In the genomic region with DNA sequence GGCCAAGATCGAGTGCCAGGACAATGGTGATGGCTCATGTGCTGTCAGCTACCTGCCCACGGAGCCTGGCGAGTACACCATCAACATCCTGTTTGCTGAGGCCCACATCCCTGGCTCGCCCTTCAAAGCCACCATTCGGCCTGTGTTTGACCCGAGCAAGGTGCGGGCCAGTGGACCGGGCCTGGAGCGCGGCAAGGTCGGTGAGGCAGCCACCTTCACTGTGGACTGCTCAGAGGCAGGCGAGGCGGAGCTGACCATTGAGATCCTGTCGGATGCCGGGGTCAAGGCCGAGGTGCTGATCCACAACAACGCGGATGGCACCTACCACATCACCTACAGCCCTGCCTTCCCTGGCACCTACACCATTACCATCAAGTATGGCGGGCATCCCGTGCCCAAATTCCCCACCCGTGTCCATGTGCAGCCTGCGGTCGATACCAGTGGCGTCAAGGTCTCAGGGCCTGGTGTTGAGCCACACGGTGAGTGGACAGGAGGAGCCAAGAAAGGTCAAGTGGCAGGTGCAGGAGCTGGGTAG, we compare ENCODE assay signal across 28 cellular contexts. TPM values are rescaled to one million over a fixed set of nuclear protein-coding genes. Genes with fewer than 3 reads are reported as not detected.
"Had no signal": no experiment of that assay in that cellular context is flagged by ENCODE, and none has a peak within 500 bp of the region (broad histone marks: within the 10 kb centered on the region; RNA-seq: fewer than 3 reads in every experiment).

No MANE protein-coding gene starts in this region.

- DNase-seq: activated B cell treated with CpG ODN at 0.5 μM for 24 hours; activated CD4-positive, alpha-beta T cell treated with anti-CD3 and anti-CD28 coated beads, Interleukin-2, amount 50 U/mL, for 1 hour; activated CD8-positive, alpha-beta T cell treated with anti-CD3 and anti-CD28 coated beads for 36 hours; activated naive CD8-positive, alpha-beta T cell treated with anti-CD3 and anti-CD28 coated beads, Interleukin-2, amount 50 U/mL, for 24 hours; activated T-cell treated with anti-CD3 and anti-CD28 coated beads, Interleukin-2, amount 50 U/mL, for 4 hours; amygdala; dermis blood vessel endothelial cell; effector CD4-positive, alpha-beta T cell; head of caudate nucleus; hippocampal formation; left colon; midbrain; naive thymus-derived CD4-positive, alpha-beta T cell; occipital lobe; stimulated activated CD4-positive, alpha-beta T cell treated with anti-CD3 and anti-CD28 coated beads, Interleukin-1b, Interleukin-23, amount 100 ng/mL, for 48 hours; stimulated activated CD4-positive, alpha-beta T cell treated with anti-CD3 and anti-CD28 coated beads, Interleukin-4, amount 100 ng/mL, for 4 hours; stimulated activated CD8-positive, alpha-beta memory T cell treated with anti-CD3 and anti-CD28 coated beads, Interleukin-4, amount 100 ng/mL, for 48 hours; stimulated activated naive B cell treated with anti-CD40 and anti-IgM and Interleukin-4, amounts not matched to agents 10 μg/mL and 1 μg/mL and 100 μg/mL, for 72 hours; stomach; T-helper 1 cell; thyroid gland; upper lobe of right lung had no signal

- H3K4me1 ChIP-seq: thyroid gland, upper lobe of right lung had no signal

- H3K4me3 ChIP-seq: smooth muscle cell, stomach, thyroid gland, upper lobe of right lung had no signal

- H3K36me3 ChIP-seq: thyroid gland, upper lobe of right lung had no signal

- H3K27ac ChIP-seq: epithelial cell of prostate, thyroid gland, upper lobe of right lung had no signal

- H3K36me3 Mint-ChIP-seq: activated naive CD4-positive, alpha-beta T cell treated with anti-CD3 and anti-CD28 coated beads, Interleukin-2, amount 50 U/mL, for 24 hours; naive thymus-derived CD4-positive, alpha-beta T cell; stimulated activated naive B cell treated with anti-CD40 and anti-IgM and Interleukin-4, amounts not matched to agents 10 μg/mL and 1 μg/mL and 100 μg/mL, for 72 hours had no signal

- H3K4me3 Mint-ChIP-seq: activated B cell treated with CpG ODN at 0.5 μM for 24 hours; activated CD8-positive, alpha-beta T cell treated with anti-CD3 and anti-CD28 coated beads for 36 hours; activated naive CD4-positive, alpha-beta T cell treated with anti-CD3 and anti-CD28 coated beads, Interleukin-2, amount 50 U/mL, for 24 hours; activated naive CD8-positive, alpha-beta T cell treated with anti-CD3 and anti-CD28 coated beads, Interleukin-2, amount 50 U/mL, for 24 hours; activated T-cell treated with anti-CD3 and anti-CD28 coated beads, Interleukin-2, amount 50 U/mL, for 4 hours; activated T-helper 17 cell treated with anti-CD3 and anti-CD28 coated beads, Interleukin-2, amount 50 U/mL, for 72 hours; naive thymus-derived CD4-positive, alpha-beta T cell; stimulated activated naive B cell treated with anti-CD40 and anti-IgM and Interleukin-4, amounts not matched to agents 10 μg/mL and 1 μg/mL and 100 μg/mL, for 72 hours; T-helper 2 cell treated with Interferon-gamma antibody and Interleukin-4, amounts not matched to agents 5 μg/mL and 100 μg/mL, for 36 hours had no signal

- H3K9me3 Mint-ChIP-seq: activated B cell treated with CpG ODN at 0.5 μM for 24 hours; activated CD8-positive, alpha-beta T cell treated with anti-CD3 and anti-CD28 coated beads for 36 hours; activated naive CD4-positive, alpha-beta T cell treated with anti-CD3 and anti-CD28 coated beads, Interleukin-2, amount 50 U/mL, for 24 hours; activated naive CD8-positive, alpha-beta T cell treated with anti-CD3 and anti-CD28 coated beads, Interleukin-2, amount 50 U/mL, for 24 hours; activated T-cell treated with anti-CD3 and anti-CD28 coated beads, Interleukin-2, amount 50 U/mL, for 4 hours; activated T-helper 17 cell treated with anti-CD3 and anti-CD28 coated beads, Interleukin-2, amount 50 U/mL, for 72 hours; naive thymus-derived CD4-positive, alpha-beta T cell; stimulated activated naive B cell treated with anti-CD40 and anti-IgM and Interleukin-4, amounts not matched to agents 10 μg/mL and 1 μg/mL and 100 μg/mL, for 72 hours; T-helper 2 cell treated with Interferon-gamma antibody and Interleukin-4, amounts not matched to agents 5 μg/mL and 100 μg/mL, for 36 hours had no signal

- H3K9me3 ChIP-seq: stomach, thyroid gland, upper lobe of right lung had no signal

- ATAC-seq: activated CD8-positive, alpha-beta T cell treated with anti-CD3 and anti-CD28 coated beads for 36 hours; activated naive CD8-positive, alpha-beta T cell treated with anti-CD3 and anti-CD28 coated beads, Interleukin-2, amount 50 U/mL, for 24 hours; activated T-cell treated with anti-CD3 and anti-CD28 coated beads, Interleukin-2, amount 50 U/mL, for 4 hours; activated T-helper 17 cell treated with anti-CD3 and anti-CD28 coated beads, Interleukin-2, amount 50 U/mL, for 72 hours; left colon; naive thymus-derived CD4-positive, alpha-beta T cell; sciatic nerve; stimulated activated naive B cell treated with anti-CD40 and anti-IgM and Interleukin-4, amounts not matched to agents 10 μg/mL and 1 μg/mL and 100 μg/mL, for 72 hours; upper lobe of right lung had no signal

- H3K4me2 ChIP-seq: smooth muscle cell had no signal

- H3K27me3 ChIP-seq: stomach, thyroid gland, upper lobe of right lung had no signal

- H3K4me1 Mint-ChIP-seq: activated naive CD4-positive, alpha-beta T cell treated with anti-CD3 and anti-CD28 coated beads, Interleukin-2, amount 50 U/mL, for 24 hours had no signal

- H3K27ac Mint-ChIP-seq: activated B cell treated with CpG ODN at 0.5 μM for 24 hours; activated CD8-positive, alpha-beta T cell treated with anti-CD3 and anti-CD28 coated beads for 36 hours; activated naive CD4-positive, alpha-beta T cell treated with anti-CD3 and anti-CD28 coated beads, Interleukin-2, amount 50 U/mL, for 24 hours; activated naive CD8-positive, alpha-beta T cell treated with anti-CD3 and anti-CD28 coated beads, Interleukin-2, amount 50 U/mL, for 24 hours; activated T-helper 17 cell treated with anti-CD3 and anti-CD28 coated beads, Interleukin-2, amount 50 U/mL, for 72 hours; naive thymus-derived CD4-positive, alpha-beta T cell; stimulated activated naive B cell treated with anti-CD40 and anti-IgM and Interleukin-4, amounts not matched to agents 10 μg/mL and 1 μg/mL and 100 μg/mL, for 72 hours; T-helper 2 cell treated with Interferon-gamma antibody and Interleukin-4, amounts not matched to agents 5 μg/mL and 100 μg/mL, for 36 hours had no signal

- H3K27me3 Mint-ChIP-seq: activated CD8-positive, alpha-beta T cell treated with anti-CD3 and anti-CD28 coated beads for 36 hours; activated naive CD4-positive, alpha-beta T cell treated with anti-CD3 and anti-CD28 coated beads, Interleukin-2, amount 50 U/mL, for 24 hours; activated naive CD8-positive, alpha-beta T cell treated with anti-CD3 and anti-CD28 coated beads, Interleukin-2, amount 50 U/mL, for 24 hours; activated T-helper 17 cell treated with anti-CD3 and anti-CD28 coated beads, Interleukin-2, amount 50 U/mL, for 72 hours; naive thymus-derived CD4-positive, alpha-beta T cell had no signal

RNA-seq across cellular contexts. Expression of gene FLNC, which starts 14.6 kb away (rescaled TPM):
- total RNA-seq: activated B cell treated with CpG ODN at 0.5 μM for 24 hours had no signal
- polyA plus RNA-seq: naive thymus-derived CD4-positive, alpha-beta T cell had no signal
